In the genomic region with DNA sequence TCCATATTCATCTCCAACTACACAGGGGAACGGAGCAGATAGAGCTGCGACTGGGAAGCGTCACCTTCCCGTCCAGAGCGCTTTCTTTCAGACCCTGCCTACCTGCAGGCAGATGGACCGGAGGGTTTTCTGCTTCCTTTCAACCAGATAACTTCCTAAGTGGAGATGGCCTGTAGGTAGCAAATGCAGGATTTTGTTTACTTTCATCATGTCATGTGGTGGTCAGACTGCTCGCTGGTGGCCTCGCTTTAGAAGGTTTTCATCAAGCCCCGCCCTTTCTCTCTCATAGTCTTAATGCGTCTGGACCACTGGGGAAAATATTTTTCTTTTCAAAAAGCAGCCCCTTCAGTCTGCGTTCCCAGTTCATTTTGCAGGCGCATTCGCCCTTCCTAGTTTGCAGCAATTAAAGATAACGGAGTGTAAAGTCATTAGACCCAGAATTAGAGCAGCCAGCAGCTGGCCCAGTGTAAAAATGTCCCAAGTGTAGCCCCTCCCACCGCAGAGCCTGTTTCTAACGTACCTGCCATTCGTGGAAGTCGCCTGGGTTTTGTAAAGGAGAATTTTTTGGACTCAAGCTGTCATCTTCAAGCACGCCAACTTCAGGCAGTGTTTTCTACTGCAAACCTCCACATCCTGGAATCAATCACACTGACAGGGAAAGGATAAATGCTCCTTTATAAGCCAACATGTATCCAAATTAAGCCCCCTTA, we compare ENCODE assay signal across 1 cellular context.
TF ChIP-seq lines count a peak whose summit lies in the region.

No MANE protein-coding gene starts in this region.

TF ChIP-seq in IMR-90, 13 proteins besides CTCF, POLR2A, EP300 and RAD21 (continued from another document):
- TF ChIP-seq CEBPB (IDR thresholded peaks at IDR 0.05; ENCODE audit: low read depth, low read length): no peak
- TF ChIP-seq MAZ (IDR thresholded peaks at IDR 0.05; ENCODE audit: borderline replicate concordance, low read depth, low read length): no peak
